Comparison of ENCODE assay signal across 10 cellular contexts in genomic region chr1:2539312-2539907, GRCh38. TPM values are rescaled to one million over a fixed set of nuclear protein-coding genes. Genes with fewer than 3 reads are reported as not detected.
DNase-seq lines count a peak whose midpoint lies in the region; ATAC-seq and TF ChIP-seq lines count a peak whose summit lies in the region.
"Had no signal": no experiment of that assay in that cellular context is flagged by ENCODE, and none has a peak within 500 bp of the region (broad histone marks: within the 10 kb centered on the region; RNA-seq: fewer than 3 reads in every experiment).

No MANE protein-coding gene starts in this region.

- no peak overlapping the region for H3K27ac Mint-ChIP-seq in activated naive CD8-positive, alpha-beta T cell treated with anti-CD3 and anti-CD28 coated beads, Interleukin-2, amount 10 ng/mL, durations not matched to agents 7 days and 5 days
- no peak overlapping the region for H3K27ac Mint-ChIP-seq in neural progenitor cell

- no peak overlapping the region for H3K27ac ChIP-seq in neural progenitor cell
- H3K27ac ChIP-seq in substantia nigra (ENCODE audit: low read depth, low read length, poor library complexity, severe bottlenecking), result no peak overlapping the region

- H3F3A ChIP-seq in neural progenitor cell (ENCODE audit: low read depth), result peaks cover 48% of the 10 kb centered on the region

- no peaks in the 10 kb centered on the region for H3K36me3 Mint-ChIP-seq in activated naive CD8-positive, alpha-beta T cell treated with anti-CD3 and anti-CD28 coated beads, Interleukin-2, amount 10 ng/mL, durations not matched to agents 7 days and 5 days
- H3K36me3 Mint-ChIP-seq in neural progenitor cell, result no peaks in the 10 kb centered on the region

- H3K4me3 ChIP-seq in neural progenitor cell, result no peak overlapping the region

- no peaks in the 10 kb centered on the region for H3K36me3 ChIP-seq in neural progenitor cell

- no peaks in the 10 kb centered on the region for H3K9me3 Mint-ChIP-seq in activated naive CD8-positive, alpha-beta T cell treated with anti-CD3 and anti-CD28 coated beads, Interleukin-2, amount 10 ng/mL, durations not matched to agents 7 days and 5 days
- H3K9me3 Mint-ChIP-seq in neural progenitor cell, result no peaks in the 10 kb centered on the region

- no peak for ATAC-seq in activated naive CD8-positive, alpha-beta T cell treated with anti-CD3 and anti-CD28 coated beads, Interleukin-2, amount 10 ng/mL, durations not matched to agents 7 days and 5 days (ENCODE audit: low read depth)

- H3K27me3 Mint-ChIP-seq in activated naive CD8-positive, alpha-beta T cell treated with anti-CD3 and anti-CD28 coated beads, Interleukin-2, amount 10 ng/mL, durations not matched to agents 7 days and 5 days, result peaks cover 8% of the 10 kb centered on the region
- peaks cover 19% of the 10 kb centered on the region for H3K27me3 Mint-ChIP-seq in neural progenitor cell (ENCODE audit: insufficient read depth, low read depth)

- H3K9ac ChIP-seq in neural progenitor cell, result no peak overlapping the region

- H3K4me3 Mint-ChIP-seq in activated naive CD8-positive, alpha-beta T cell treated with anti-CD3 and anti-CD28 coated beads, Interleukin-2, amount 10 ng/mL, durations not matched to agents 7 days and 5 days, result no peak overlapping the region
- no peak overlapping the region for H3K4me3 Mint-ChIP-seq in neural progenitor cell

- no peak overlapping the region for H2AFZ ChIP-seq in neural progenitor cell (replicated peaks)

- no peaks in the 10 kb centered on the region for H3K9me3 ChIP-seq in neural progenitor cell (ENCODE audit: low read depth)

- peaks cover 63% of the 10 kb centered on the region for H3K27me3 ChIP-seq in neural progenitor cell

- no peaks in the 10 kb centered on the region for H4K20me1 ChIP-seq in neural progenitor cell (ENCODE audit: low read depth)

- peak; percentile 53 for TF ChIP-seq CTCF in GM12874 (IDR thresholded peaks at IDR 0.05; ENCODE audit: insufficient read depth, low read depth, low read length)
- peak; percentile 47 for TF ChIP-seq CTCF in neural progenitor cell (IDR thresholded peaks at IDR 0.05)

- DNase-seq in NAMALWA (ENCODE audit: low spot score), result peak; percentile 72
- DNase-seq in activated naive CD8-positive, alpha-beta T cell treated with anti-CD3 and anti-CD28 coated beads, Interleukin-2, amount 10 ng/mL, durations not matched to agents 7 days and 5 days, result peak; percentile 55
- peak; percentile 55 for DNase-seq in neural progenitor cell (ENCODE audit: low spot score)
- no peak for DNase-seq in NCI-H1105 treated with DMSO at 0.1 percent for 48 hours (lab: John Stamatoyannopoulos, UW)
- DNase-seq in NCI-H1105 (lab: John Stamatoyannopoulos, UW), result no peak
- no peak for DNase-seq in kidney tubule cell (ENCODE audit: low spot score)
- DNase-seq in substantia nigra (lab: John Stamatoyannopoulos, UW), result no peak
- DNase-seq: effector memory CD4-positive, alpha-beta T cell; NCI-H446 had no signal

- no peaks in the 10 kb centered on the region for H3K79me2 ChIP-seq in neural progenitor cell (ENCODE audit: low read depth)

- peak overlapping the region; percentile 73 for H3K4me2 ChIP-seq in neural progenitor cell

- POLR2A ChIA-PET in activated naive CD8-positive, alpha-beta T cell treated with anti-CD3 and anti-CD28 coated beads, Interleukin-2, amount 10 ng/mL, durations not matched to agents 7 days and 5 days (lab: Charles Lee), result interaction anchor here (0.7 kb wide), 1 partner anchor 46 kb away, joined by 3 read pairs; no protein-coding TSS in a partner anchor

- peaks cover 52% of the 10 kb centered on the region for H3K4me1 ChIP-seq in neural progenitor cell

- no peaks in the 10 kb centered on the region for H3K4me1 Mint-ChIP-seq in activated naive CD8-positive, alpha-beta T cell treated with anti-CD3 and anti-CD28 coated beads, Interleukin-2, amount 10 ng/mL, durations not matched to agents 7 days and 5 days
- peaks cover 51% of the 10 kb centered on the region for H3K4me1 Mint-ChIP-seq in neural progenitor cell

RNA-seq across cellular contexts. Expression of gene HES5, which starts 9.3 kb away (rescaled TPM):
- total RNA-seq in activated naive CD8-positive, alpha-beta T cell treated with anti-CD3 and anti-CD28 coated beads, Interleukin-2, amount 10 ng/mL, durations not matched to agents 7 days and 5 days, result not detected
- 6.4 and 28.2 TPM in 2 replicates for total RNA-seq in neural progenitor cell (ENCODE audit: low replicate concordance)

RNA-seq across cellular contexts. Expression of gene PANK4, which starts 13.0 kb away (rescaled TPM):
- 10 to 100 TPM; 86.5 to 88.9 TPM for total RNA-seq in activated naive CD8-positive, alpha-beta T cell treated with anti-CD3 and anti-CD28 coated beads, Interleukin-2, amount 10 ng/mL, durations not matched to agents 7 days and 5 days
- 30.6 and 53.9 TPM in 2 replicates for total RNA-seq in neural progenitor cell (ENCODE audit: low replicate concordance)

RNA-seq across cellular contexts. Expression of gene TNFRSF14, which starts 16.8 kb away (rescaled TPM):
- 100 to 1,000 TPM; 131 to 134 TPM for total RNA-seq in activated naive CD8-positive, alpha-beta T cell treated with anti-CD3 and anti-CD28 coated beads, Interleukin-2, amount 10 ng/mL, durations not matched to agents 7 days and 5 days
- 0.65 TPM in 1 of 2 replicates, not detected in the other for total RNA-seq in neural progenitor cell (ENCODE audit: low replicate concordance)

RNA-seq across cellular contexts. Expression of gene PRXL2B, which starts 47.2 kb away (rescaled TPM):
- 10 to 100 TPM; 37.3 to 37.6 TPM for total RNA-seq in activated naive CD8-positive, alpha-beta T cell treated with anti-CD3 and anti-CD28 coated beads, Interleukin-2, amount 10 ng/mL, durations not matched to agents 7 days and 5 days
- total RNA-seq in neural progenitor cell (ENCODE audit: low replicate concordance), result 10.0 and 29.6 TPM in 2 replicates

Comparison
In these comparisons a context has a peak if more than half of its experiments do, and no peak if none do; other contexts are left out.
1. DNase-seq: peak in NAMALWA (single experiment), activated naive CD8-positive, alpha-beta T cell treated with anti-CD3 and anti-CD28 coated beads, Interleukin-2, amount 10 ng/mL, durations not matched to agents 7 days and 5 days (single experiment) and neural progenitor cell (single experiment); none in NCI-H1105 treated with DMSO at 0.1 percent for 48 hours (single experiment), NCI-H1105 (single experiment), kidney tubule cell (single experiment) and substantia nigra (0 of 49).
2. RNA of gene TNFRSF14, which starts 16.8 kb away (total RNA-seq): 131 to 134 TPM in activated naive CD8-positive, alpha-beta T cell treated with anti-CD3 and anti-CD28 coated beads, Interleukin-2, amount 10 ng/mL, durations not matched to agents 7 days and 5 days; 0.65 TPM in neural progenitor cell; every median in the first group is over 10 times any median in the second.